10 cellular contexts compared by ENCODE assay signal in the genomic region with DNA sequence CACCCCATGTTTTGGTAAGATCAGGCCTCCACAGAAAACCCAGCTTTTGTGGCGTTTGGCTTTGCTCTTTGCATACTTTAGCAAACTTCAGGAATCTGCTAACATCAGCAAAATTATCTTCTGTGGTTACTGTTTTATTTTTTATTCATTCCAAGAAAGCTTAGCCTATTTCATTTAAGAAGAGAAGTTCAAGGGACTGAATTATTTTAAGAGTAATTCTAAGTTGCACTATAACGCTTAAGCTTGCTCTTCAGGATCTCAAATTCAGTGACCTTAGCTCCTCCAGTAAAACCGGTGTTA. TPM values are rescaled to one million over a fixed set of nuclear protein-coding genes. Genes with fewer than 3 reads are reported as not detected.
DNase-seq lines count a peak whose midpoint lies in the region; ATAC-seq and TF ChIP-seq lines count a peak whose summit lies in the region.
"Had no signal": no experiment of that assay in that cellular context is flagged by ENCODE, and none has a peak within 500 bp of the region (broad histone marks: within the 10 kb centered on the region; RNA-seq: fewer than 3 reads in every experiment).

No MANE protein-coding gene starts in this region.

- H3K18ac ChIP-seq in mesenchymal stem cell (ENCODE audit: low read depth in 1 of 2, low read length in 2 of 2): no peak overlapping the region

- intact Hi-C loops in MCF 10A (cut with micrococcal nuclease) (no loop called here), tibial artery (cut with DNase I; ENCODE audit: low total_unique reads) (no loop called here)

- H3K27ac ChIP-seq in mesenchymal stem cell (ENCODE audit: low read length, poor library complexity, severe bottlenecking): peak overlapping the region; percentile 96
- H3K27ac ChIP-seq in tibial artery: peak overlapping the region; percentile 75 to 83
- H3K27ac ChIP-seq: C4-2B had no signal

- H3K23ac ChIP-seq in mesenchymal stem cell (ENCODE audit: low read length in 2 of 2): no peak overlapping the region

- H2BK120ac ChIP-seq in mesenchymal stem cell (ENCODE audit: low read depth, low read length): no peak overlapping the region

- POLR2A ChIA-PET in MCF 10A (lab: Yijun Ruan, JAX): interaction anchor here (0.7 to 1.8 kb wide), 9 partner anchors 9 to 179 kb away, joined by 3 to 10 read pairs (median 5); a partner anchor contains a TSS

- no peak overlapping the region for H2BK15ac ChIP-seq in mesenchymal stem cell (ENCODE audit: low read depth, poor library complexity, severe bottlenecking)

- peak overlapping the region; percentile 86 for H3K4me2 ChIP-seq in mesenchymal stem cell (ENCODE audit: low read length, poor library complexity, severe bottlenecking)

- H3K27me3 Mint-ChIP-seq in activated T-cell treated with anti-CD3 and anti-CD28 coated beads, Interleukin-2, amount 50 U/mL, for 4 hours (ENCODE audit: low read depth): peaks cover 4% of the 10 kb centered on the region
- H3K27me3 Mint-ChIP-seq in MCF 10A (ENCODE audit: insufficient read depth, unreplicated experiment): no peaks in the 10 kb centered on the region

- peak overlapping the region; percentile 92 for H3K27ac Mint-ChIP-seq in MCF 10A (ENCODE audit: low read depth, unreplicated experiment)

- H2BK12ac ChIP-seq in mesenchymal stem cell (ENCODE audit: low read length in 2 of 2): no peak overlapping the region

- H3K14ac ChIP-seq in mesenchymal stem cell (ENCODE audit: low read length in 2 of 2): no peak overlapping the region

- peaks cover 8% of the 10 kb centered on the region for H3K79me1 ChIP-seq in mesenchymal stem cell (replicated peaks; ENCODE audit: low read length, poor library complexity, severe bottlenecking)

- peak overlapping the region; percentile 85 for H3K4me3 Mint-ChIP-seq in activated T-cell treated with anti-CD3 and anti-CD28 coated beads, Interleukin-2, amount 50 U/mL, for 4 hours
- H3K4me3 Mint-ChIP-seq in MCF 10A (ENCODE audit: unreplicated experiment): peak overlapping the region; percentile 72

- no peak overlapping the region for H4K8ac ChIP-seq in mesenchymal stem cell (ENCODE audit: low read length)

- H3K9me3 ChIP-seq in mesenchymal stem cell (ENCODE audit: control insufficient read depth, low read length): no peaks in the 10 kb centered on the region
- H3K9me3 ChIP-seq in tibial artery: no peaks in the 10 kb centered on the region

- TF ChIP-seq CTCF in MCF 10A (IDR thresholded peaks at IDR 0.05; ENCODE audit: unreplicated experiment): no peak
- no peak for TF ChIP-seq CTCF in tibial artery (IDR thresholded peaks at IDR 0.05)

- H2BK5ac ChIP-seq in mesenchymal stem cell (ENCODE audit: low read depth, low read length, poor library complexity, severe bottlenecking): no peak overlapping the region

- no peak overlapping the region for H3K4ac ChIP-seq in mesenchymal stem cell (ENCODE audit: low read depth in 1 of 2, low read length in 2 of 2)

- H3K36me3 ChIP-seq in mesenchymal stem cell (ENCODE audit: control insufficient read depth in 1 of 2, insufficient read depth in 2 of 2, low read depth in 1 of 2, low read length in 2 of 2) (peaks cover 3 to 22% of the 10 kb centered on the region in 2 experiments), tibial artery (peaks cover 0 to 8% (median 0%) of the 10 kb centered on the region in 3 donors)

- no peak overlapping the region for H2AK5ac ChIP-seq in mesenchymal stem cell (ENCODE audit: low read length, severe bottlenecking)

- H3K4me1 Mint-ChIP-seq in activated T-cell treated with anti-CD3 and anti-CD28 coated beads, Interleukin-2, amount 50 U/mL, for 4 hours (ENCODE audit: low read depth): peaks cover 44% of the 10 kb centered on the region
- peaks cover 7% of the 10 kb centered on the region for H3K4me1 Mint-ChIP-seq in MCF 10A (ENCODE audit: insufficient read depth, unreplicated experiment)

- CTCF ChIA-PET in MCF 10A (lab: Yijun Ruan, JAX): interaction anchor here (0.6 to 1.0 kb wide), 7 partner anchors 9 to 193 kb away, joined by 3 read pairs; no protein-coding TSS in a partner anchor

- H3K4me1 ChIP-seq in mesenchymal stem cell (ENCODE audit: control insufficient read depth, insufficient read depth, low read depth, low read length) (peaks cover 4% of the 10 kb centered on the region), tibial artery (peaks cover 0 to 13% (median 4%) of the 10 kb centered on the region in 4 donors)

- no peaks in the 10 kb centered on the region for H3K9me3 Mint-ChIP-seq in activated T-cell treated with anti-CD3 and anti-CD28 coated beads, Interleukin-2, amount 50 U/mL, for 4 hours
- H3K9me3 Mint-ChIP-seq in MCF 10A (ENCODE audit: unreplicated experiment): no peaks in the 10 kb centered on the region

- H2AFZ ChIP-seq in mesenchymal stem cell (ENCODE audit: low read depth, low read length): no peak overlapping the region

- no peak for ATAC-seq in activated T-cell treated with anti-CD3 and anti-CD28 coated beads, Interleukin-2, amount 50 U/mL, for 4 hours
- ATAC-seq in HG02610 (IDR thresholded peaks at IDR 0.05; ENCODE audit: unreplicated experiment): no peak

- WGBS in mesenchymal stem cell: no CpG with 5 or more reads among the region's 3 CpGs

- no TSS peak for BruUV-seq in MCF 10A (replicated peaks; lab: Mats Ljungman, UMichigan)

- H3K4me3 ChIP-seq in mesenchymal stem cell (ENCODE audit: insufficient read depth in 1 of 2, low read depth in 1 of 2, low read length in 2 of 2): peak overlapping the region in 1 of 2 experiments; percentile 87
- peak overlapping the region; percentile 63 to 74 for H3K4me3 ChIP-seq in tibial artery

- H3K27me3 ChIP-seq in mesenchymal stem cell (ENCODE audit: control insufficient read depth in 1 of 2, insufficient read depth in 1 of 2, low read length in 2 of 2) (peaks cover 3 to 7% of the 10 kb centered on the region in 2 experiments), tibial artery (no peaks in the 10 kb centered on the region)

- H3K36me3 Mint-ChIP-seq in activated T-cell treated with anti-CD3 and anti-CD28 coated beads, Interleukin-2, amount 50 U/mL, for 4 hours (ENCODE audit: insufficient read depth): peaks cover 12% of the 10 kb centered on the region
- peaks cover 7% of the 10 kb centered on the region for H3K36me3 Mint-ChIP-seq in MCF 10A (ENCODE audit: insufficient read depth, unreplicated experiment)

- H4K91ac ChIP-seq in mesenchymal stem cell (ENCODE audit: low read length): no peak overlapping the region

- H3K9ac ChIP-seq in mesenchymal stem cell (ENCODE audit: low read length): peak overlapping the region; percentile 96

- DNase-seq in activated T-cell treated with anti-CD3 and anti-CD28 coated beads, Interleukin-2, amount 50 U/mL, for 4 hours: no peak
- DNase-seq in activated T-cell treated with anti-CD3 and anti-CD28 coated beads for 4 hours: no peak
- DNase-seq in MCF 10A (ENCODE audit: unreplicated experiment): no peak
- DNase-seq in mesenchymal stem cell: no peak
- DNase-seq in tibial artery: no peak
- no peak for DNase-seq in KBM-7
- DNase-seq in effector CD4-positive, alpha-beta T cell: no peak

- in situ Hi-C loops in KBM-7 (cut with MboI; ENCODE audit: low pct_unique_long_range_greater_than_20kb, low sequenced_read_pairs): no loop called here

RNA-seq across cellular contexts. Expression of a gene that starts 1.1 kb away (rescaled TPM):
- 1 to 10 TPM; 1.7 to 1.8 (median 1.8) TPM for total RNA-seq in activated T-cell treated with anti-CD3 and anti-CD28 coated beads, Interleukin-2, amount 50 U/mL, for 4 hours
- total RNA-seq in MCF 10A (2022): 3.0 and 5.2 TPM in 2 replicates
- 3.2 TPM for polyA plus RNA-seq in mesenchymal stem cell (2013, experiment 1 of 2)
- 3.1 TPM for polyA plus RNA-seq in mesenchymal stem cell (2013, experiment 2 of 2)

RNA-seq across cellular contexts. Expression of a gene that starts 45.3 kb away (rescaled TPM):
- 10 to 100 TPM; 20.7 to 23.7 (median 20.8) TPM for total RNA-seq in activated T-cell treated with anti-CD3 and anti-CD28 coated beads, Interleukin-2, amount 50 U/mL, for 4 hours
- not detected in 2 replicates for total RNA-seq in MCF 10A (2022)
- 0.01 TPM for polyA plus RNA-seq in mesenchymal stem cell (2013, experiment 1 of 2)
- not detected for polyA plus RNA-seq in mesenchymal stem cell (2013, experiment 2 of 2)
- total RNA-seq: glomerular endothelial cell had no signal

Comparison
In these comparisons a context has a peak if more than half of its experiments do, and no peak if none do; other contexts are left out.
1. RNA of a gene that starts 45.3 kb away (total RNA-seq): 20.7 to 23.7 TPM in activated T-cell treated with anti-CD3 and anti-CD28 coated beads, Interleukin-2, amount 50 U/mL, for 4 hours; not detected in MCF 10A; every median in the first group is over 10 times any median in the second.